ENCODE assay signal across 20 cellular contexts in genomic region chr3:196177967-196178366, GRCh38. TPM values are rescaled to one million over a fixed set of nuclear protein-coding genes. Genes with fewer than 3 reads are reported as not detected.
A peak's percentile ranks its signal among the peaks of the same experiment; 100 is the strongest.
DNase-seq lines count a peak whose midpoint lies in the region; ATAC-seq lines count a peak whose summit lies in the region.
"Had no signal": no experiment of that assay in that cellular context is flagged by ENCODE, and none has a peak within 500 bp of the region (broad histone marks: within the 10 kb centered on the region; RNA-seq: fewer than 3 reads in every experiment).

No MANE protein-coding gene starts in this region.

- H3K9me3 ChIP-seq in aorta (ENCODE audit: control insufficient read depth, low read length) = no peaks in the 10 kb centered on the region

- intact Hi-C loops in aorta (cut with DNase I) = no loop called here

- CTCF ChIA-PET in activated CD8-positive, alpha-beta T cell treated with anti-CD3 and anti-CD28 coated beads, Interleukin-2, amount 10 ng/mL, durations not matched to agents 7 days and 5 days (lab: Charles Lee) = no interaction called here

- no peak for DNase-seq in activated naive CD8-positive, alpha-beta T cell treated with anti-CD3 and anti-CD28 coated beads, Interleukin-2, amount 50 U/mL, for 24 hours
- DNase-seq in activated CD8-positive, alpha-beta T cell treated with anti-CD3 and anti-CD28 coated beads, Interleukin-2, amount 10 ng/mL, durations not matched to agents 7 days and 5 days = no peak
- DNase-seq in left kidney (ENCODE audit: low read depth, low spot score) (peak; percentile 46), aorta (peak; percentile 9 to 17), amniotic stem cell (lab: John Stamatoyannopoulos, UW) (no peak), SKM-1 treated with dmso at 0.1 percent for 144 hours (lab: John Stamatoyannopoulos, UW; ENCODE audit: unreplicated experiment) (no peak)
- DNase-seq: activated CD4-positive, alpha-beta T cell treated with anti-CD3 and anti-CD28 coated beads for 48 hours; activated T-cell treated with anti-CD3 and anti-CD28 coated beads, Interleukin-2, amount 50 U/mL, for 1 hour; DMS79 treated with DMSO at 0.1 percent for 48 hours; NCI-H1092 treated with DMSO at 0.1 percent for 48 hours; NCI-H2081; NCI-H446 treated with DMSO at 0.1 percent for 48 hours; NK-92 treated with Interleukin-12 subunit alpha and Interleukin-12 subunit beta, amount 100 ng/mL, for 24 hours; occipital lobe had no signal

- H3K4me3 Mint-ChIP-seq in activated naive CD8-positive, alpha-beta T cell = no peak overlapping the region
- no peak overlapping the region for H3K4me3 Mint-ChIP-seq in activated naive CD8-positive, alpha-beta T cell treated with anti-CD3 and anti-CD28 coated beads, Interleukin-2, amount 50 U/mL, for 24 hours
- H3K4me3 Mint-ChIP-seq in activated CD8-positive, alpha-beta T cell treated with anti-CD3 and anti-CD28 coated beads, Interleukin-2, amount 10 ng/mL, durations not matched to agents 7 days and 5 days = no peak overlapping the region

- H3K4me1 ChIP-seq in aorta (ENCODE audit: control insufficient read depth in 1 of 2, insufficient read depth in 2 of 2, low read length in 2 of 2) = no peaks in the 10 kb centered on the region

- POLR2A ChIA-PET in activated CD8-positive, alpha-beta T cell treated with anti-CD3 and anti-CD28 coated beads, Interleukin-2, amount 10 ng/mL, durations not matched to agents 7 days and 5 days (lab: Charles Lee) = no interaction called here

- no peak overlapping the region for H3K4me3 ChIP-seq in aorta (ENCODE audit: low read length in 2 of 2)

- H3K27me3 ChIP-seq in aorta (ENCODE audit: control insufficient read depth in 1 of 2, insufficient read depth in 2 of 2, low read length in 1 of 2) = no peaks in the 10 kb centered on the region

- H3K27ac Mint-ChIP-seq in activated naive CD8-positive, alpha-beta T cell = peak overlapping the region; percentile 64
- no peak overlapping the region for H3K27ac Mint-ChIP-seq in activated naive CD8-positive, alpha-beta T cell treated with anti-CD3 and anti-CD28 coated beads, Interleukin-2, amount 50 U/mL, for 24 hours
- H3K27ac Mint-ChIP-seq in activated CD8-positive, alpha-beta T cell treated with anti-CD3 and anti-CD28 coated beads, Interleukin-2, amount 10 ng/mL, durations not matched to agents 7 days and 5 days = peak overlapping the region; percentile 81

- whole genome bisulfite sequencing in aorta, 2 donors = 52 to 54% methylated on average over 4 of the region's 4 CpGs

- H3K27me3 Mint-ChIP-seq in activated naive CD8-positive, alpha-beta T cell = no peaks in the 10 kb centered on the region
- no peaks in the 10 kb centered on the region for H3K27me3 Mint-ChIP-seq in activated naive CD8-positive, alpha-beta T cell treated with anti-CD3 and anti-CD28 coated beads, Interleukin-2, amount 50 U/mL, for 24 hours
- no peaks in the 10 kb centered on the region for H3K27me3 Mint-ChIP-seq in activated CD8-positive, alpha-beta T cell treated with anti-CD3 and anti-CD28 coated beads, Interleukin-2, amount 10 ng/mL, durations not matched to agents 7 days and 5 days (ENCODE audit: low read depth)

- H3K9me3 Mint-ChIP-seq in activated naive CD8-positive, alpha-beta T cell (ENCODE audit: low read depth) = no peaks in the 10 kb centered on the region
- H3K9me3 Mint-ChIP-seq in activated naive CD8-positive, alpha-beta T cell treated with anti-CD3 and anti-CD28 coated beads, Interleukin-2, amount 50 U/mL, for 24 hours = no peaks in the 10 kb centered on the region
- H3K9me3 Mint-ChIP-seq in activated CD8-positive, alpha-beta T cell treated with anti-CD3 and anti-CD28 coated beads, Interleukin-2, amount 10 ng/mL, durations not matched to agents 7 days and 5 days (ENCODE audit: insufficient read depth) = no peaks in the 10 kb centered on the region

- no peaks in the 10 kb centered on the region for H3K36me3 ChIP-seq in aorta (ENCODE audit: control insufficient read depth in 1 of 2, insufficient read depth in 2 of 2, low read length in 1 of 2)

- peaks cover 37% of the 10 kb centered on the region for H3K4me1 Mint-ChIP-seq in activated naive CD8-positive, alpha-beta T cell (ENCODE audit: low read depth)
- peaks cover 47% of the 10 kb centered on the region for H3K4me1 Mint-ChIP-seq in activated naive CD8-positive, alpha-beta T cell treated with anti-CD3 and anti-CD28 coated beads, Interleukin-2, amount 50 U/mL, for 24 hours
- H3K4me1 Mint-ChIP-seq in activated CD8-positive, alpha-beta T cell treated with anti-CD3 and anti-CD28 coated beads, Interleukin-2, amount 10 ng/mL, durations not matched to agents 7 days and 5 days (ENCODE audit: low read depth) = peaks cover 47% of the 10 kb centered on the region

- ATAC-seq in activated naive CD8-positive, alpha-beta T cell treated with anti-CD3 and anti-CD28 coated beads, Interleukin-2, amount 50 U/mL, for 24 hours = no peak
- no peak for ATAC-seq in activated CD8-positive, alpha-beta T cell treated with anti-CD3 and anti-CD28 coated beads, Interleukin-2, amount 10 ng/mL, durations not matched to agents 7 days and 5 days
- ATAC-seq in aorta (ENCODE audit: low FRiP score) (no peak), GM21576 (IDR thresholded peaks at IDR 0.05; ENCODE audit: unreplicated experiment) (no peak)

- H3K36me3 Mint-ChIP-seq in activated naive CD8-positive, alpha-beta T cell = no peaks in the 10 kb centered on the region
- H3K36me3 Mint-ChIP-seq in activated naive CD8-positive, alpha-beta T cell treated with anti-CD3 and anti-CD28 coated beads, Interleukin-2, amount 50 U/mL, for 24 hours (ENCODE audit: low read depth) = no peaks in the 10 kb centered on the region
- H3K36me3 Mint-ChIP-seq in activated CD8-positive, alpha-beta T cell treated with anti-CD3 and anti-CD28 coated beads, Interleukin-2, amount 10 ng/mL, durations not matched to agents 7 days and 5 days (ENCODE audit: low read depth) = peaks cover 1% of the 10 kb centered on the region

- no peak overlapping the region for H3K27ac ChIP-seq in aorta (ENCODE audit: low read depth in 1 of 2, low read length in 2 of 2)

RNA-seq across cellular contexts. Expression of gene ZDHHC19, which starts 33.2 kb away (rescaled TPM):
- total RNA-seq in activated CD8-positive, alpha-beta T cell treated with anti-CD3 and anti-CD28 coated beads, Interleukin-2, amount 10 ng/mL, durations not matched to agents 7 days and 5 days = not detected
- total RNA-seq in aorta = under 1 TPM; 0.72 to 0.97 TPM
- polyA plus RNA-seq in aorta = not detected
- total RNA-seq: frontal cortex, LHCN-M2, occipital lobe, temporal lobe had no signal
- polyA plus RNA-seq: AG04450 had no signal

RNA-seq across cellular contexts. Expression of gene SLC51A, which starts 38.4 kb away (rescaled TPM):
- not detected for total RNA-seq in activated CD8-positive, alpha-beta T cell treated with anti-CD3 and anti-CD28 coated beads, Interleukin-2, amount 10 ng/mL, durations not matched to agents 7 days and 5 days
- total RNA-seq in aorta = under 1 TPM in 1 of 2 donors, not detected in 1; 0.49 TPM
- 10 to 100 TPM in 1 of 2 donors, not detected in 1; 10.6 TPM for polyA plus RNA-seq in aorta
- total RNA-seq: frontal cortex, LHCN-M2, occipital lobe had no signal
- polyA plus RNA-seq: AG04450 had no signal

Comparison
In these comparisons a context has a peak if more than half of its experiments do, and no peak if none do; other contexts are left out.
1. DNase-seq: peak in left kidney (single experiment) and aorta (2 of 2); none in activated naive CD8-positive, alpha-beta T cell treated with anti-CD3 and anti-CD28 coated beads, Interleukin-2, amount 50 U/mL, for 24 hours (single experiment), activated CD8-positive, alpha-beta T cell treated with anti-CD3 and anti-CD28 coated beads, Interleukin-2, amount 10 ng/mL, durations not matched to agents 7 days and 5 days (single experiment), amniotic stem cell (single experiment) and SKM-1 treated with dmso at 0.1 percent for 144 hours (single experiment).